ENCODE assay signal across 8 cellular contexts in genomic region chr10:79068203-79068561, GRCh38. TPM values are rescaled to one million over a fixed set of nuclear protein-coding genes. Genes with fewer than 3 reads are reported as not detected.
DNase-seq lines count a peak whose midpoint lies in the region; ATAC-seq, FAIRE-seq and TF ChIP-seq lines count a peak whose summit lies in the region.

No MANE protein-coding gene starts in this region.

- H3K4me1 ChIP-seq in RWPE2 (ENCODE audit: insufficient read depth, poor library complexity, severe bottlenecking) (peaks cover 11% of the 10 kb centered on the region), urinary bladder (ENCODE audit: insufficient read depth) (peaks cover 3% of the 10 kb centered on the region)

- H3K27ac ChIP-seq in RWPE2 (ENCODE audit: poor library complexity, severe bottlenecking) (peak overlapping the region; percentile 84), urinary bladder (ENCODE audit: low read depth) (peak overlapping the region; percentile 82)

- peak overlapping the region; percentile 86 to 97 (median 92) for H3K4me3 Mint-ChIP-seq in brain
- peak overlapping the region; percentile 78 for H3K4me3 Mint-ChIP-seq in mesothelial cell of epicardium

- no peaks in the 10 kb centered on the region for H3K36me3 ChIP-seq in RWPE2 (ENCODE audit: low read depth)
- no peaks in the 10 kb centered on the region for H3K36me3 ChIP-seq in urinary bladder (ENCODE audit: insufficient read depth)

- H3K4me3 ChIP-seq in RWPE2 (ENCODE audit: severe bottlenecking) = peak overlapping the region; percentile 89
- peak overlapping the region; percentile 82 for H3K4me3 ChIP-seq in urinary bladder (ENCODE audit: low read depth, low read length)

- H3K27me3 Mint-ChIP-seq in brain = peaks cover 10% of the 10 kb centered on the region
- H3K27me3 Mint-ChIP-seq in mesothelial cell of epicardium (ENCODE audit: low read depth) = no peaks in the 10 kb centered on the region

- WGBS in urinary bladder = 8% methylated on average over 17 of the region's 17 CpGs

- H3K9me3 ChIP-seq in RWPE2 (ENCODE audit: severe bottlenecking) = no peaks in the 10 kb centered on the region

- H3K36me3 Mint-ChIP-seq in brain (no peaks in the 10 kb centered on the region), mesothelial cell of epicardium (no peaks in the 10 kb centered on the region)

- H3K27me3 ChIP-seq in RWPE2 (ENCODE audit: insufficient read depth, poor library complexity, severe bottlenecking) = no peaks in the 10 kb centered on the region

- H3K27ac Mint-ChIP-seq in brain (peak overlapping the region; percentile 95 to 98 (median 97)), mesothelial cell of epicardium (peak overlapping the region; percentile 97)

- DNase-seq in RWPE2 (ENCODE audit: low spot score) (no peak), mesothelial cell of epicardium (ENCODE audit: low spot score in 2 of 2, unreplicated experiment in 2 of 2) (peak in 1 of 2 experiments; percentile 34), GM12891 (ENCODE audit: insufficient read length, low spot score) (no peak)

- TF ChIP-seq CTCF in RWPE2 (IDR thresholded peaks at IDR 0.05; ENCODE audit: poor library complexity, severe bottlenecking) (no peak), brain (conservative IDR thresholded peaks at IDR 0.05) (peak in 1 of 2 experiments; percentile 20), mesothelial cell of epicardium (IDR thresholded peaks at IDR 0.05; ENCODE audit: unreplicated experiment) (no peak)

- H3K4me1 Mint-ChIP-seq in brain (peaks cover 49% of the 10 kb centered on the region), mesothelial cell of epicardium (peaks cover 35% of the 10 kb centered on the region)

- FAIRE-seq in GM12891 (lab: Jason Lieb, UNC) = no peak

- no peak for TF ChIP-seq POLR2A in GM12891 (IDR thresholded peaks at IDR 0.05; ENCODE audit: low read depth, low read length)

- ATAC-seq in GM21447 (IDR thresholded peaks at IDR 0.05; ENCODE audit: unreplicated experiment) = peak; percentile 4
- no peak for ATAC-seq in RWPE2 (ENCODE audit: low read depth)
- ATAC-seq in HG03354 (IDR thresholded peaks at IDR 0.05; ENCODE audit: poor library complexity, severe bottlenecking, unreplicated experiment) = no peak
- ATAC-seq in HG02798 (IDR thresholded peaks at IDR 0.05; ENCODE audit: poor library complexity, unreplicated experiment) = no peak

- H3K9me3 Mint-ChIP-seq in brain (no peaks in the 10 kb centered on the region), mesothelial cell of epicardium (no peaks in the 10 kb centered on the region)

TF ChIP-seq in GM12891, 5 proteins besides CTCF, POLR2A, EP300 and RAD21:
- TF ChIP-seq PAX5 (IDR thresholded peaks at IDR 0.05; ENCODE audit: insufficient read depth, low read length, severe bottlenecking) (no peak), POLR2AphosphoS5 (IDR thresholded peaks at IDR 0.05; ENCODE audit: low read depth, low read length) (no peak), TAF1 (IDR thresholded peaks at IDR 0.05; ENCODE audit: low read depth, low read length) (no peak), POU2F2 (IDR thresholded peaks at IDR 0.05; ENCODE audit: low read depth, low read length) (no peak), SPI1 (IDR thresholded peaks at IDR 0.05; ENCODE audit: low read depth, low read length) (no peak)

RNA-seq across cellular contexts. Expression of gene ZMIZ1, which starts 0.6 kb away (rescaled TPM):
- polyA plus RNA-seq in brain (ENCODE audit: insufficient read depth, low read depth, low replicate concordance) = 90.5 TPM
- total RNA-seq in mesothelial cell of epicardium = 166 to 173 TPM (median 170 TPM) in 3 replicates
- 30.2 TPM for total RNA-seq in urinary bladder
- polyA plus RNA-seq in urinary bladder = 54.6 TPM
- 21.2 TPM for polyA plus RNA-seq in GM12891 (2012; ENCODE audit: low read depth, missing spikeins)
